ENCODE assay signal across 26 cellular contexts in genomic region chr2:192010073-192010472, GRCh38.
A peak's percentile ranks its signal among the peaks of the same experiment; 100 is the strongest.
DNase-seq lines count a peak whose midpoint lies in the region; ATAC-seq, FAIRE-seq and TF ChIP-seq lines count a peak whose summit lies in the region.
"Had no signal": no experiment of that assay in that cellular context is flagged by ENCODE, and none has a peak within 500 bp of the region (broad histone marks: within the 10 kb centered on the region; RNA-seq: fewer than 3 reads in every experiment).

No MANE protein-coding gene starts in this region.

- peaks cover 2% of the 10 kb centered on the region for H3K4me1 ChIP-seq in endodermal cell (ENCODE audit: control insufficient read depth, insufficient read depth, low read length)
- H3K4me1 ChIP-seq: BLaER1, body of pancreas had no signal

- H3K4me1 Mint-ChIP-seq in endodermal cell: peaks cover 20% of the 10 kb centered on the region

- H3K9ac ChIP-seq in endodermal cell (ENCODE audit: extremely low read depth, low read length, poor library complexity, severe bottlenecking): no peak overlapping the region
- H3K9ac ChIP-seq: BLaER1, KMS-11 had no signal

- no peak overlapping the region for H3K27ac Mint-ChIP-seq in endodermal cell
- H3K27ac Mint-ChIP-seq: activated T-cell treated with anti-CD3 and anti-CD28 coated beads, Interleukin-2, amount 50 U/mL, for 24 hours; natural killer cell treated with Interleukin-12 subunit alpha and Interleukin-12 subunit beta and Interleukin-15 and Interleukin-18, amount 100 ng/mL, for 72 hours had no signal

- FAIRE-seq in HTR-8/SVneo (lab: Jason Lieb, UNC): peak; percentile 28
- FAIRE-seq: H1 had no signal

- no peak overlapping the region for H3K4me3 ChIP-seq in endodermal cell (ENCODE audit: low read length)
- H3K4me3 ChIP-seq: BLaER1, body of pancreas, tibial nerve had no signal

- H3K27me3 ChIP-seq in endodermal cell (ENCODE audit: control insufficient read depth, insufficient read depth, low read length, poor library complexity, severe bottlenecking): peaks cover 14% of the 10 kb centered on the region
- H3K27me3 ChIP-seq: BLaER1, body of pancreas, tibial nerve had no signal

- 90 to 100% methylated on average over 1 to 5 of the region's 5 CpGs for WGBS in endodermal cell (ENCODE audit: insufficient coverage in 1 of 2, insufficient read length in 1 of 2), 2 experiments

- no peaks in the 10 kb centered on the region for H3K36me3 Mint-ChIP-seq in endodermal cell (ENCODE audit: low read depth)
- H3K36me3 Mint-ChIP-seq: natural killer cell treated with Interleukin-12 subunit alpha and Interleukin-12 subunit beta and Interleukin-15 and Interleukin-18, amount 100 ng/mL, for 72 hours had no signal

- H3K9me3 ChIP-seq in endodermal cell (ENCODE audit: control insufficient read depth, low read length): no peaks in the 10 kb centered on the region
- H3K9me3 ChIP-seq: BLaER1, body of pancreas, tibial nerve had no signal

- H3K9me3 Mint-ChIP-seq in endodermal cell: no peaks in the 10 kb centered on the region
- H3K9me3 Mint-ChIP-seq: activated T-cell treated with anti-CD3 and anti-CD28 coated beads, Interleukin-2, amount 50 U/mL, for 24 hours; natural killer cell treated with Interleukin-12 subunit alpha and Interleukin-12 subunit beta and Interleukin-15 and Interleukin-18, amount 100 ng/mL, for 72 hours had no signal

- H3K27ac ChIP-seq in endodermal cell (ENCODE audit: low read depth, low read length): no peak overlapping the region
- H3K27ac ChIP-seq: BLaER1, body of pancreas, KMS-11, tibial nerve had no signal

- TF ChIP-seq CTCF in endodermal cell (conservative IDR thresholded peaks at IDR 0.05): no peak

- no peak for DNase-seq in HTR-8/SVneo (ENCODE audit: insufficient read length, low spot score)
- DNase-seq in iris pigment epithelial cell (ENCODE audit: low read depth): peak; percentile 39
- no peak for DNase-seq in activated CD4-positive, CD25-positive, alpha-beta regulatory T cell (lab: John Stamatoyannopoulos, UW)
- DNase-seq in endodermal cell: no peak
- DNase-seq in NCI-H1436 (lab: John Stamatoyannopoulos, UW): no peak
- DNase-seq: activated CD4-positive, alpha-beta T cell treated with anti-CD3 and anti-CD28 coated beads for 48 hours; activated gamma-delta T cell treated with Interleukin-2 at 50 U/mL for 16 hours; activated T-cell treated with anti-CD3 and anti-CD28 coated beads, Interleukin-2, amount 50 U/mL, for 24 hours; body of pancreas; cerebellar nuclear complex; kidney; midbrain; NCI-H1436 treated with DMSO at 0.1 percent for 48 hours; NCI-H2107; NCI-H446; retina; stimulated activated CD4-positive, alpha-beta T cell treated with anti-CD3 and anti-CD28 coated beads, Interleukin-2, amount 100 ng/mL, for 24 hours; T-helper 2 cell had no signal

- no peak overlapping the region for H3K4me3 Mint-ChIP-seq in endodermal cell
- H3K4me3 Mint-ChIP-seq: activated T-cell treated with anti-CD3 and anti-CD28 coated beads, Interleukin-2, amount 50 U/mL, for 24 hours; natural killer cell treated with Interleukin-12 subunit alpha and Interleukin-12 subunit beta and Interleukin-15 and Interleukin-18, amount 100 ng/mL, for 72 hours had no signal

- ATAC-seq in GM18519 (IDR thresholded peaks at IDR 0.05; ENCODE audit: low FRiP score, unreplicated experiment) (peak; percentile 55), GM21390 (IDR thresholded peaks at IDR 0.05; ENCODE audit: unreplicated experiment) (peak; percentile 45)
- ATAC-seq: body of pancreas; natural killer cell treated with Interleukin-12 subunit alpha and Interleukin-12 subunit beta and Interleukin-15 and Interleukin-18, amount 100 ng/mL, for 72 hours; SK-N-SH treated with all-trans-retinoic acid at 6 μM for 48 hours had no signal

- peaks cover 21% of the 10 kb centered on the region for H3K27me3 Mint-ChIP-seq in endodermal cell (ENCODE audit: insufficient read depth)

- no peaks in the 10 kb centered on the region for H3K36me3 ChIP-seq in endodermal cell (ENCODE audit: control insufficient read depth, insufficient read depth, low read length)
- H3K36me3 ChIP-seq: BLaER1, tibial nerve had no signal
